Comparison of ENCODE assay signal across 8 cellular contexts in the genomic region with DNA sequence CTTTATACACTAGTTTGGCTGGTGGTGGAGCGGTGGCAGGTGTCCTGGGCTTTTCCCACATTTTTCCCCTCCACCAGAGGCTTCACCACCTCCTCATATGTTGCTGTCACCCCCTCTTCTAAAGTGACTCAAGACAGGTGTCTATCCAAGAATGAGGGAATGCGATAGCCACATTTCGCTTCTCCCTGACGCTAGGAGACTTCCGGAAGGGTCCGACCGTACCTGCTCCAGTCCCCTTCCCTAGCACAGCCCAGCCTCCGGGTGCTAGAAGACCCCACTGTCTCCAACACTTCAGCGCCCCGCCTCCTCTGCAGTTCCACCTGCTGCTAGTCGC.
DNase-seq lines count a peak whose midpoint lies in the region; TF ChIP-seq lines count a peak whose summit lies in the region.

No MANE protein-coding gene starts in this region.

- peaks cover 10% of the 10 kb centered on the region for H3K27me3 Mint-ChIP-seq in nephron (ENCODE audit: low read depth)

- peaks cover 14% of the 10 kb centered on the region for H3K36me3 Mint-ChIP-seq in nephron (ENCODE audit: low read depth)

- H4K20me1 ChIP-seq in BLaER1 = peaks cover 49% of the 10 kb centered on the region

- TF ChIP-seq POLR2A in NB4 (IDR thresholded peaks at IDR 0.05; ENCODE audit: extremely low read depth, insufficient read length) = no peak

- H3K27ac Mint-ChIP-seq in nephron = peak overlapping the region; percentile 73 to 89 (median 84)

- peaks cover 58% of the 10 kb centered on the region for H3K4me1 ChIP-seq in BLaER1
- peaks cover 39 to 56% of the 10 kb centered on the region in 2 donors for H3K4me1 ChIP-seq in duodenal mucosa (ENCODE audit: control insufficient read depth in 1 of 2, insufficient read depth in 2 of 2, low read length in 2 of 2)

- peak overlapping the region; percentile 94 for H3K4me2 ChIP-seq in BLaER1

- H3K27me3 ChIP-seq in BLaER1 (no peaks in the 10 kb centered on the region), duodenal mucosa (ENCODE audit: control insufficient read depth in 1 of 2, insufficient read depth in 2 of 2, low read length in 2 of 2) (no peaks in the 10 kb centered on the region)

- intact Hi-C loops in posterior cingulate gyrus (cut with DNase I) = loop anchor here (2.0 to 5.0 kb wide), 2 partner anchors 30 to 35 kb away; a partner anchor contains a TSS

- H3K4me3 Mint-ChIP-seq in nephron = peak overlapping the region; percentile 91 to 94 (median 91)

- H3K4me1 Mint-ChIP-seq in nephron = peaks cover 37% of the 10 kb centered on the region

- H3K9me3 Mint-ChIP-seq in nephron = no peaks in the 10 kb centered on the region

- H3K9me3 ChIP-seq in BLaER1 (peaks cover 3% of the 10 kb centered on the region; the same call in 1 of the 2 replicates), duodenal mucosa (ENCODE audit: control insufficient read depth in 1 of 2, low read length in 2 of 2) (no peaks in the 10 kb centered on the region)

- H3K27ac ChIP-seq in BLaER1 (peak overlapping the region; percentile 95), duodenal mucosa (ENCODE audit: low read depth, low read length) (peak overlapping the region; percentile 94)

- TF ChIP-seq CTCF in NB4 (IDR thresholded peaks at IDR 0.05; ENCODE audit: low read depth, low read length) (no peak), nephron (IDR thresholded peaks at IDR 0.05; ENCODE audit: unreplicated experiment in 3 of 3) (no peak)

- H3K9ac ChIP-seq in BLaER1 = peak overlapping the region; percentile 94
- H3K9ac ChIP-seq in duodenal mucosa (ENCODE audit: low read depth in 1 of 2, low read length in 2 of 2) = peak overlapping the region; percentile 81 to 92

- DNase-seq in NB4 (ENCODE audit: low read depth) (no peak), posterior cingulate gyrus (no peak), NCI-H2107 (lab: John Stamatoyannopoulos, UW) (no peak), UCSD-AML1 (lab: John Stamatoyannopoulos, UW; ENCODE audit: unreplicated experiment) (no peak)
- DNase-seq in stimulated activated CD4-positive, alpha-beta T cell treated with anti-CD3 and anti-CD28 coated beads, Interleukin-2, amount 100 ng/mL, for 48 hours = no peak

- H3K36me3 ChIP-seq in BLaER1 = peaks cover 12% of the 10 kb centered on the region
- no peaks in the 10 kb centered on the region for H3K36me3 ChIP-seq in duodenal mucosa (ENCODE audit: control insufficient read depth in 1 of 2, insufficient read depth in 2 of 2, low read length in 2 of 2)

- H3K4me3 ChIP-seq in BLaER1 (peak overlapping the region; percentile 79), NB4 (ENCODE audit: low read depth, low read length) (peak overlapping the region; percentile 92), duodenal mucosa (ENCODE audit: low read depth in 1 of 2, low read length in 2 of 2) (peak overlapping the region; percentile 92 to 97)
